Comparison of ENCODE assay signal across 26 cellular contexts in genomic region chr1:19743180-19743579, GRCh38.
"Had no signal": no experiment of that assay in that cellular context is flagged by ENCODE, and none has a peak within 500 bp of the region (broad histone marks: within the 10 kb centered on the region; RNA-seq: fewer than 3 reads in every experiment).

No MANE protein-coding gene starts in this region.

- H3K27me3 ChIP-seq: brain microvascular endothelial cell, dorsolateral prefrontal cortex, esophagus squamous epithelium, gastroesophageal sphincter had no signal

- H3K27me3 Mint-ChIP-seq: activated CD4-positive, alpha-beta memory T cell treated with anti-CD3 and anti-CD28 coated beads for 36 hours; activated CD8-positive, alpha-beta memory T cell treated with anti-CD3 and anti-CD28 coated beads, Interleukin-2, amount 10 ng/mL, durations not matched to agents 7 days and 5 days; activated naive CD4-positive, alpha-beta T cell treated with anti-CD3 and anti-CD28 coated beads, Interleukin-2, amount 10 ng/mL, durations not matched to agents 7 days and 5 days; activated naive CD8-positive, alpha-beta T cell treated with anti-CD3 and anti-CD28 coated beads, Interleukin-2, amount 10 ng/mL, durations not matched to agents 7 days and 5 days; central memory CD8-positive, alpha-beta T cell; dendritic cell treated with granulocyte-macrophage colony-stimulating factor and Interleukin-4, amounts not matched to agents 40 ng/mL and 50 ng/mL, for 4 days; effector memory CD8-positive, alpha-beta T cell had no signal

- H3K27ac Mint-ChIP-seq: activated CD4-positive, alpha-beta memory T cell treated with anti-CD3 and anti-CD28 coated beads for 36 hours; activated CD8-positive, alpha-beta memory T cell treated with anti-CD3 and anti-CD28 coated beads, Interleukin-2, amount 10 ng/mL, durations not matched to agents 7 days and 5 days; activated CD8-positive, alpha-beta T cell treated with anti-CD3 and anti-CD28 coated beads, Interleukin-2, amount 10 ng/mL, durations not matched to agents 7 days and 5 days; activated naive CD4-positive, alpha-beta T cell treated with anti-CD3 and anti-CD28 coated beads, Interleukin-2, amount 10 ng/mL, durations not matched to agents 7 days and 5 days; activated naive CD4-positive, alpha-beta T cell treated with anti-CD3 and anti-CD28 coated beads, Interleukin-2, amount 50 U/mL, for 72 hours; activated naive CD8-positive, alpha-beta T cell treated with anti-CD3 and anti-CD28 coated beads, Interleukin-2, amount 10 ng/mL, durations not matched to agents 7 days and 5 days; activated T-cell treated with anti-CD3 and anti-CD28 coated beads, Interleukin-2, amount 50 U/mL, for 72 hours; dendritic cell treated with granulocyte-macrophage colony-stimulating factor and Interleukin-4, amounts not matched to agents 40 ng/mL and 50 ng/mL, for 4 days; effector memory CD8-positive, alpha-beta T cell had no signal

- H3K4me3 ChIP-seq: coronary artery, dorsolateral prefrontal cortex, esophagus squamous epithelium, gastroesophageal sphincter had no signal

- H3K36me3 Mint-ChIP-seq: activated naive CD4-positive, alpha-beta T cell treated with anti-CD3 and anti-CD28 coated beads, Interleukin-2, amount 10 ng/mL, durations not matched to agents 7 days and 5 days had no signal

- H3K4me3 Mint-ChIP-seq: activated CD4-positive, alpha-beta memory T cell treated with anti-CD3 and anti-CD28 coated beads for 36 hours; activated CD8-positive, alpha-beta memory T cell treated with anti-CD3 and anti-CD28 coated beads, Interleukin-2, amount 10 ng/mL, durations not matched to agents 7 days and 5 days; activated CD8-positive, alpha-beta T cell treated with anti-CD3 and anti-CD28 coated beads, Interleukin-2, amount 10 ng/mL, durations not matched to agents 7 days and 5 days; activated naive CD4-positive, alpha-beta T cell treated with anti-CD3 and anti-CD28 coated beads, Interleukin-2, amount 10 ng/mL, durations not matched to agents 7 days and 5 days; activated naive CD8-positive, alpha-beta T cell treated with anti-CD3 and anti-CD28 coated beads, Interleukin-2, amount 10 ng/mL, durations not matched to agents 7 days and 5 days; activated T-cell treated with anti-CD3 and anti-CD28 coated beads, Interleukin-2, amount 50 U/mL, for 72 hours; central memory CD8-positive, alpha-beta T cell; dendritic cell treated with granulocyte-macrophage colony-stimulating factor and Interleukin-4, amounts not matched to agents 40 ng/mL and 50 ng/mL, for 4 days; effector memory CD8-positive, alpha-beta T cell had no signal

- H3K4me1 ChIP-seq: esophagus squamous epithelium had no signal

- H3K4me1 Mint-ChIP-seq: activated CD8-positive, alpha-beta memory T cell treated with anti-CD3 and anti-CD28 coated beads, Interleukin-2, amount 10 ng/mL, durations not matched to agents 7 days and 5 days; activated naive CD4-positive, alpha-beta T cell treated with anti-CD3 and anti-CD28 coated beads, Interleukin-2, amount 10 ng/mL, durations not matched to agents 7 days and 5 days; activated naive CD8-positive, alpha-beta T cell treated with anti-CD3 and anti-CD28 coated beads, Interleukin-2, amount 10 ng/mL, durations not matched to agents 7 days and 5 days; central memory CD8-positive, alpha-beta T cell had no signal

- H3K36me3 ChIP-seq: brain microvascular endothelial cell had no signal

- H3K27ac ChIP-seq: brain microvascular endothelial cell, coronary artery, dorsolateral prefrontal cortex, epithelial cell of prostate, esophagus squamous epithelium, gastroesophageal sphincter had no signal

- DNase-seq: activated CD4-positive, alpha-beta memory T cell treated with anti-CD3 and anti-CD28 coated beads for 36 hours; activated CD4-positive, alpha-beta T cell treated with anti-CD3 and anti-CD28 coated beads for 1 hour; activated CD4-positive, alpha-beta T cell treated with anti-CD3 and anti-CD28 coated beads for 4 hours; activated CD8-positive, alpha-beta memory T cell treated with anti-CD3 and anti-CD28 coated beads, Interleukin-2, amount 10 ng/mL, durations not matched to agents 7 days and 5 days; activated CD8-positive, alpha-beta memory T cell treated with anti-CD3 and anti-CD28 coated beads, Interleukin-2, amount 50 U/mL, for 4 hours; activated CD8-positive, alpha-beta T cell treated with anti-CD3 and anti-CD28 coated beads, Interleukin-2, amount 10 ng/mL, durations not matched to agents 7 days and 5 days; activated gamma-delta T cell; activated naive CD4-positive, alpha-beta T cell; activated naive CD4-positive, alpha-beta T cell treated with anti-CD3 and anti-CD28 coated beads, Interleukin-2, amount 10 ng/mL, durations not matched to agents 7 days and 5 days; activated naive CD8-positive, alpha-beta T cell treated with anti-CD3 and anti-CD28 coated beads, Interleukin-2, amount 10 ng/mL, durations not matched to agents 7 days and 5 days; activated T-cell treated with anti-CD3 and anti-CD28 coated beads, Interleukin-2, amount 50 U/mL, for 1 hour; activated T-cell treated with anti-CD3 and anti-CD28 coated beads, Interleukin-2, amount 50 U/mL, for 72 hours; anterior cingulate cortex; brain microvascular endothelial cell; dorsolateral prefrontal cortex; effector CD4-positive, alpha-beta T cell; effector memory CD8-positive, alpha-beta T cell; esophagus squamous epithelium; foreskin melanocyte; T-helper 2 cell had no signal

- ATAC-seq: activated CD8-positive, alpha-beta memory T cell treated with anti-CD3 and anti-CD28 coated beads, Interleukin-2, amount 10 ng/mL, durations not matched to agents 7 days and 5 days; activated CD8-positive, alpha-beta T cell treated with anti-CD3 and anti-CD28 coated beads, Interleukin-2, amount 10 ng/mL, durations not matched to agents 7 days and 5 days; activated naive CD4-positive, alpha-beta T cell treated with anti-CD3 and anti-CD28 coated beads, Interleukin-2, amount 50 U/mL, for 72 hours; activated T-cell treated with anti-CD3 and anti-CD28 coated beads, Interleukin-2, amount 50 U/mL, for 72 hours; effector memory CD8-positive, alpha-beta T cell; gastroesophageal sphincter had no signal

- H3K9me3 Mint-ChIP-seq: activated naive CD4-positive, alpha-beta T cell treated with anti-CD3 and anti-CD28 coated beads, Interleukin-2, amount 10 ng/mL, durations not matched to agents 7 days and 5 days; activated naive CD8-positive, alpha-beta T cell treated with anti-CD3 and anti-CD28 coated beads, Interleukin-2, amount 10 ng/mL, durations not matched to agents 7 days and 5 days; activated T-cell treated with anti-CD3 and anti-CD28 coated beads, Interleukin-2, amount 50 U/mL, for 72 hours; central memory CD8-positive, alpha-beta T cell; dendritic cell treated with granulocyte-macrophage colony-stimulating factor and Interleukin-4, amounts not matched to agents 40 ng/mL and 50 ng/mL, for 4 days; effector memory CD8-positive, alpha-beta T cell had no signal
